In the genomic region with DNA sequence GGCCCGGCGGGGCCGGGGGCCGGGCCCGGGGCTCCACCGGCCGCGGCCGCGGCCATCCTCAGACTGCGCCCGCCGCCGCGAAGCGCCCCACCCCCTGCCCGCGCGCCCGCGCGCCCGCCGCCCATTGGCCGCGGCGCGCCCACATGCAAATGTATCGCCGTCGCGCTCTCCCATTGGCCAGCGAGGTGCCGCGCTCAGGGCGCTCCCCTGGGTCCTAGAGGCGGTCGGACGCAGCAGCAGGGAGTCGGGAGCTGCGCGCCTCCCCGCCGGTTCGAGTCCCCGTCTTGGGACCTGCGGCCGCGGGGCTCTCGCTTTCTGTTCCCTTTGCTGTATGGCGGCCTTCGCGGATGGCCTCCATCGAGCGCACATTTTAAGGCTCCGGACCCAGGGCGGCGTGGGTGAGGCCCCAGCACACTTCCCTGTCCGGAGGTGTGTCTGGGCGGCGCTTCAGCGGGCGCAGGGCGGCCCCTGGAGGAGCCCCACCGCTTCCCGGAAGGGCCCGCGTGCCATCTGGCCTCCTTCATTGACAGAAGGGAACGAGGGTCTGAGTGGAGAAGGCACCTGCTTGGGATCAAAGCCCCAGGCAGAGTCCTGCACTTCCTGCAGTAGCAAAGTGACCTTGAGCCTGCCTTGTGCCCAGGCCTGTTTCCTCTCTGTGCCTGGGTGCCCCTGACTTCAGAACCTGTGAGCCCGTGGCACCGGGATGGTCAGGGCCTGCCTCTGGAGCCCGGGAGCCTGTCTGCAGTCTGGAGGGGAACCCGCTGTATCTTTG, we compare ENCODE assay signal across 1 cellular context.
TF ChIP-seq lines count a peak whose summit lies in the region.

A gene with protein sequence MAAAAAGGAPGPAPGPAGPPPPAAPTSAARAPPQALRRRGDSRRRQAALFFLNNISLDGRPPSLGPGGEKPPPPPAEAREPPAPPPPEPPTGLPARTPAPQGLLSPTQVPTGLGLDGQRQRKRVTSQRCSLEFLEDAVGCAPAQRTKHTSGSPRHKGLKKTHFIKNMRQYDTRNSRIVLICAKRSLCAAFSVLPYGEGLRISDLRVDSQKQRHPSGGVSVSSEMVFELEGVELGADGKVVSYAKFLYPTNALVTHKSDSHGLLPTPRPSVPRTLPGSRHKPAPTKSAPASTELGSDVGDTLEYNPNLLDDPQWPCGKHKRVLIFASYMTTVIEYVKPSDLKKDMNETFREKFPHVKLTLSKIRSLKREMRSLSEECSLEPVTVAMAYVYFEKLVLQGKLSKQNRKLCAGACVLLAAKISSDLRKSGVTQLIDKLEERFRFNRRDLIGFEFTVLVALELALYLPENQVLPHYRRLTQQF (minus strand): TSS at position 65 of the 772 bp plus-strand sequence. CDS start 9 bp downstream, at position 56.

TF ChIP-seq in K562, 482 proteins besides CTCF, POLR2A, EP300 and RAD21 (continued from another document and continues in another):
- TF ChIP-seq, protein P1, sequence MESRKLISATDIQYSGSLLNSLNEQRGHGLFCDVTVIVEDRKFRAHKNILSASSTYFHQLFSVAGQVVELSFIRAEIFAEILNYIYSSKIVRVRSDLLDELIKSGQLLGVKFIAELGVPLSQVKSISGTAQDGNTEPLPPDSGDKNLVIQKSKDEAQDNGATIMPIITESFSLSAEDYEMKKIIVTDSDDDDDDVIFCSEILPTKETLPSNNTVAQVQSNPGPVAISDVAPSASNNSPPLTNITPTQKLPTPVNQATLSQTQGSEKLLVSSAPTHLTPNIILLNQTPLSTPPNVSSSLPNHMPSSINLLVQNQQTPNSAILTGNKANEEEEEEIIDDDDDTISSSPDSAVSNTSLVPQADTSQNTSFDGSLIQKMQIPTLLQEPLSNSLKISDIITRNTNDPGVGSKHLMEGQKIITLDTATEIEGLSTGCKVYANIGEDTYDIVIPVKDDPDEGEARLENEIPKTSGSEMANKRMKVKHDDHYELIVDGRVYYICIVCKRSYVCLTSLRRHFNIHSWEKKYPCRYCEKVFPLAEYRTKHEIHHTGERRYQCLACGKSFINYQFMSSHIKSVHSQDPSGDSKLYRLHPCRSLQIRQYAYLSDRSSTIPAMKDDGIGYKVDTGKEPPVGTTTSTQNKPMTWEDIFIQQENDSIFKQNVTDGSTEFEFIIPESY (CRISPR knock-in tag; IDR thresholded peaks at IDR 0.05), result no peak; the same call in 1 of the 2 replicates
- no peak for TF ChIP-seq ZNF707 (CRISPR knock-in tag; conservative IDR thresholded peaks at IDR 0.05)
- peak in 1 of 2 experiments; percentile 51; a peak in 1 of 4 replicates for TF ChIP-seq SRF (CRISPR knock-in tag; IDR thresholded peaks at IDR 0.05)
- TF ChIP-seq, protein P2, sequence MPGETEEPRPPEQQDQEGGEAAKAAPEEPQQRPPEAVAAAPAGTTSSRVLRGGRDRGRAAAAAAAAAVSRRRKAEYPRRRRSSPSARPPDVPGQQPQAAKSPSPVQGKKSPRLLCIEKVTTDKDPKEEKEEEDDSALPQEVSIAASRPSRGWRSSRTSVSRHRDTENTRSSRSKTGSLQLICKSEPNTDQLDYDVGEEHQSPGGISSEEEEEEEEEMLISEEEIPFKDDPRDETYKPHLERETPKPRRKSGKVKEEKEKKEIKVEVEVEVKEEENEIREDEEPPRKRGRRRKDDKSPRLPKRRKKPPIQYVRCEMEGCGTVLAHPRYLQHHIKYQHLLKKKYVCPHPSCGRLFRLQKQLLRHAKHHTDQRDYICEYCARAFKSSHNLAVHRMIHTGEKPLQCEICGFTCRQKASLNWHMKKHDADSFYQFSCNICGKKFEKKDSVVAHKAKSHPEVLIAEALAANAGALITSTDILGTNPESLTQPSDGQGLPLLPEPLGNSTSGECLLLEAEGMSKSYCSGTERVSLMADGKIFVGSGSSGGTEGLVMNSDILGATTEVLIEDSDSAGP (CRISPR knock-in tag; IDR thresholded peaks at IDR 0.05), result no peak
- TF ChIP-seq ZNF232 (CRISPR knock-in tag; IDR thresholded peaks at IDR 0.05), result no peak
- no peak for TF ChIP-seq MTA1 (IDR thresholded peaks at IDR 0.05; ENCODE audit: borderline replicate concordance)
- no peak for TF ChIP-seq MTA2 (IDR thresholded peaks at IDR 0.05; ENCODE audit: low read depth)
- TF ChIP-seq KLF13 (tag; IDR thresholded peaks at IDR 0.05; ENCODE audit: borderline replicate concordance, low read depth), result 0 out of 2 replicates have a peak, but pooled peaks have one; percentile 35
- peak; percentile 43; the same call in 1 of the 2 replicates for TF ChIP-seq EGR1 (conservative IDR thresholded peaks at IDR 0.05)
- no peak for TF ChIP-seq ZKSCAN3 (CRISPR knock-in tag; IDR thresholded peaks at IDR 0.05)
- TF ChIP-seq ZNF12 (CRISPR knock-in tag; IDR thresholded peaks at IDR 0.05), result no peak; the same call in 1 of the 2 replicates
- no peak for TF ChIP-seq POU5F1 (IDR thresholded peaks at IDR 0.05; ENCODE audit: borderline replicate concordance, low read depth, low read length, partially characterized antibody)
- TF ChIP-seq, protein P3, sequence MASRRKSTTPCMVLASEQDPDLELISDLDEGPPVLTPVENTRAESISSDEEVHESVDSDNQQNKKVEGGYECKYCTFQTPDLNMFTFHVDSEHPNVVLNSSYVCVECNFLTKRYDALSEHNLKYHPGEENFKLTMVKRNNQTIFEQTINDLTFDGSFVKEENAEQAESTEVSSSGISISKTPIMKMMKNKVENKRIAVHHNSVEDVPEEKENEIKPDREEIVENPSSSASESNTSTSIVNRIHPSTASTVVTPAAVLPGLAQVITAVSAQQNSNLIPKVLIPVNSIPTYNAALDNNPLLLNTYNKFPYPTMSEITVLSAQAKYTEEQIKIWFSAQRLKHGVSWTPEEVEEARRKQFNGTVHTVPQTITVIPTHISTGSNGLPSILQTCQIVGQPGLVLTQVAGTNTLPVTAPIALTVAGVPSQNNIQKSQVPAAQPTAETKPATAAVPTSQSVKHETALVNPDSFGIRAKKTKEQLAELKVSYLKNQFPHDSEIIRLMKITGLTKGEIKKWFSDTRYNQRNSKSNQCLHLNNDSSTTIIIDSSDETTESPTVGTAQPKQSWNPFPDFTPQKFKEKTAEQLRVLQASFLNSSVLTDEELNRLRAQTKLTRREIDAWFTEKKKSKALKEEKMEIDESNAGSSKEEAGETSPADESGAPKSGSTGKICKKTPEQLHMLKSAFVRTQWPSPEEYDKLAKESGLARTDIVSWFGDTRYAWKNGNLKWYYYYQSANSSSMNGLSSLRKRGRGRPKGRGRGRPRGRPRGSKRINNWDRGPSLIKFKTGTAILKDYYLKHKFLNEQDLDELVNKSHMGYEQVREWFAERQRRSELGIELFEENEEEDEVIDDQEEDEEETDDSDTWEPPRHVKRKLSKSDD (conservative IDR thresholded peaks at IDR 0.05; ENCODE audit: low read length), result 0 out of 2 replicates have a peak, but pooled peaks have one; percentile 3
- TF ChIP-seq PCBP2 (IDR thresholded peaks at IDR 0.05; ENCODE audit: low read depth, low read length, poor library complexity, severe bottlenecking), result no peak
- no peak for TF ChIP-seq ZNF3 (CRISPR knock-in tag; IDR thresholded peaks at IDR 0.05)
- TF ChIP-seq, protein P4, sequence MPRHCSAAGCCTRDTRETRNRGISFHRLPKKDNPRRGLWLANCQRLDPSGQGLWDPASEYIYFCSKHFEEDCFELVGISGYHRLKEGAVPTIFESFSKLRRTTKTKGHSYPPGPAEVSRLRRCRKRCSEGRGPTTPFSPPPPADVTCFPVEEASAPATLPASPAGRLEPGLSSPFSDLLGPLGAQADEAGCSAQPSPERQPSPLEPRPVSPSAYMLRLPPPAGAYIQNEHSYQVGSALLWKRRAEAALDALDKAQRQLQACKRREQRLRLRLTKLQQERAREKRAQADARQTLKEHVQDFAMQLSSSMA (CRISPR knock-in tag; IDR thresholded peaks at IDR 0.05), result no peak
- TF ChIP-seq ZBTB17 (CRISPR knock-in tag; IDR thresholded peaks at IDR 0.05), result peak; percentile 79; the same call in 1 of the 2 replicates
- TF ChIP-seq, protein P5, sequence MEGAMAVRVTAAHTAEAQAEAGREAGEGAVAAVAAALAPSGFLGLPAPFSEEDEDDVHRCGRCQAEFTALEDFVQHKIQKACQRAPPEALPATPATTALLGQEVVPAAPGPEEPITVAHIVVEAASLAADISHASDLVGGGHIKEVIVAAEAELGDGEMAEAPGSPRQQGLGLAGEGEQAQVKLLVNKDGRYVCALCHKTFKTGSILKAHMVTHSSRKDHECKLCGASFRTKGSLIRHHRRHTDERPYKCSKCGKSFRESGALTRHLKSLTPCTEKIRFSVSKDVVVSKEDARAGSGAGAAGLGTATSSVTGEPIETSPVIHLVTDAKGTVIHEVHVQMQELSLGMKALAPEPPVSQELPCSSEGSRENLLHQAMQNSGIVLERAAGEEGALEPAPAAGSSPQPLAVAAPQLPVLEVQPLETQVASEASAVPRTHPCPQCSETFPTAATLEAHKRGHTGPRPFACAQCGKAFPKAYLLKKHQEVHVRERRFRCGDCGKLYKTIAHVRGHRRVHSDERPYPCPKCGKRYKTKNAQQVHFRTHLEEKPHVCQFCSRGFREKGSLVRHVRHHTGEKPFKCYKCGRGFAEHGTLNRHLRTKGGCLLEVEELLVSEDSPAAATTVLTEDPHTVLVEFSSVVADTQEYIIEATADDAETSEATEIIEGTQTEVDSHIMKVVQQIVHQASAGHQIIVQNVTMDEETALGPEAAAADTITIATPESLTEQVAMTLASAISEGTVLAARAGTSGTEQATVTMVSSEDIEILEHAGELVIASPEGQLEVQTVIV (CRISPR knock-in tag; IDR thresholded peaks at IDR 0.05; ENCODE audit: borderline replicate concordance), result no peak
- TF ChIP-seq, protein P6, sequence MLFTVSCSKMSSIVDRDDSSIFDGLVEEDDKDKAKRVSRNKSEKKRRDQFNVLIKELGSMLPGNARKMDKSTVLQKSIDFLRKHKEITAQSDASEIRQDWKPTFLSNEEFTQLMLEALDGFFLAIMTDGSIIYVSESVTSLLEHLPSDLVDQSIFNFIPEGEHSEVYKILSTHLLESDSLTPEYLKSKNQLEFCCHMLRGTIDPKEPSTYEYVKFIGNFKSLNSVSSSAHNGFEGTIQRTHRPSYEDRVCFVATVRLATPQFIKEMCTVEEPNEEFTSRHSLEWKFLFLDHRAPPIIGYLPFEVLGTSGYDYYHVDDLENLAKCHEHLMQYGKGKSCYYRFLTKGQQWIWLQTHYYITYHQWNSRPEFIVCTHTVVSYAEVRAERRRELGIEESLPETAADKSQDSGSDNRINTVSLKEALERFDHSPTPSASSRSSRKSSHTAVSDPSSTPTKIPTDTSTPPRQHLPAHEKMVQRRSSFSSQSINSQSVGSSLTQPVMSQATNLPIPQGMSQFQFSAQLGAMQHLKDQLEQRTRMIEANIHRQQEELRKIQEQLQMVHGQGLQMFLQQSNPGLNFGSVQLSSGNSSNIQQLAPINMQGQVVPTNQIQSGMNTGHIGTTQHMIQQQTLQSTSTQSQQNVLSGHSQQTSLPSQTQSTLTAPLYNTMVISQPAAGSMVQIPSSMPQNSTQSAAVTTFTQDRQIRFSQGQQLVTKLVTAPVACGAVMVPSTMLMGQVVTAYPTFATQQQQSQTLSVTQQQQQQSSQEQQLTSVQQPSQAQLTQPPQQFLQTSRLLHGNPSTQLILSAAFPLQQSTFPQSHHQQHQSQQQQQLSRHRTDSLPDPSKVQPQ (CRISPR knock-in tag; IDR thresholded peaks at IDR 0.05; ENCODE audit: borderline replicate concordance), result no peak
- TF ChIP-seq, protein P7, sequence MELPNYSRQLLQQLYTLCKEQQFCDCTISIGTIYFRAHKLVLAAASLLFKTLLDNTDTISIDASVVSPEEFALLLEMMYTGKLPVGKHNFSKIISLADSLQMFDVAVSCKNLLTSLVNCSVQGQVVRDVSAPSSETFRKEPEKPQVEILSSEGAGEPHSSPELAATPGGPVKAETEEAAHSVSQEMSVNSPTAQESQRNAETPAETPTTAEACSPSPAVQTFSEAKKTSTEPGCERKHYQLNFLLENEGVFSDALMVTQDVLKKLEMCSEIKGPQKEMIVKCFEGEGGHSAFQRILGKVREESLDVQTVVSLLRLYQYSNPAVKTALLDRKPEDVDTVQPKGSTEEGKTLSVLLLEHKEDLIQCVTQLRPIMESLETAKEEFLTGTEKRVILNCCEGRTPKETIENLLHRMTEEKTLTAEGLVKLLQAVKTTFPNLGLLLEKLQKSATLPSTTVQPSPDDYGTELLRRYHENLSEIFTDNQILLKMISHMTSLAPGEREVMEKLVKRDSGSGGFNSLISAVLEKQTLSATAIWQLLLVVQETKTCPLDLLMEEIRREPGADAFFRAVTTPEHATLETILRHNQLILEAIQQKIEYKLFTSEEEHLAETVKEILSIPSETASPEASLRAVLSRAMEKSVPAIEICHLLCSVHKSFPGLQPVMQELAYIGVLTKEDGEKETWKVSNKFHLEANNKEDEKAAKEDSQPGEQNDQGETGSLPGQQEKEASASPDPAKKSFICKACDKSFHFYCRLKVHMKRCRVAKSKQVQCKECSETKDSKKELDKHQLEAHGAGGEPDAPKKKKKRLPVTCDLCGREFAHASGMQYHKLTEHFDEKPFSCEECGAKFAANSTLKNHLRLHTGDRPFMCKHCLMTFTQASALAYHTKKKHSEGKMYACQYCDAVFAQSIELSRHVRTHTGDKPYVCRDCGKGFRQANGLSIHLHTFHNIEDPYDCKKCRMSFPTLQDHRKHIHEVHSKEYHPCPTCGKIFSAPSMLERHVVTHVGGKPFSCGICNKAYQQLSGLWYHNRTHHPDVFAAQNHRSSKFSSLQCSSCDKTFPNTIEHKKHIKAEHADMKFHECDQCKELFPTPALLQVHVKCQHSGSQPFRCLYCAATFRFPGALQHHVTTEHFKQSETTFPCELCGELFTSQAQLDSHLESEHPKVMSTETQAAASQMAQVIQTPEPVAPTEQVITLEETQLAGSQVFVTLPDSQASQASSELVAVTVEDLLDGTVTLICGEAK (IDR thresholded peaks at IDR 0.05), result peak; percentile 73
- TF ChIP-seq, protein P7 (CRISPR knock-in tag; IDR thresholded peaks at IDR 0.05), result no peak
- TF ChIP-seq ZNF175 (CRISPR knock-in tag; IDR thresholded peaks at IDR 0.05; ENCODE audit: low read depth), result no peak
- no peak for TF ChIP-seq ZNF184 (CRISPR knock-in tag; IDR thresholded peaks at IDR 0.05)
- 0 out of 2 replicates have a peak, but pooled peaks have one; percentile 36 for TF ChIP-seq TRIM28 (IDR thresholded peaks at IDR 0.05)
- no peak for TF ChIP-seq GABPB2 (CRISPR knock-in tag; conservative IDR thresholded peaks at IDR 0.05)
- no peak for TF ChIP-seq FOXA3 (CRISPR knock-in tag; conservative IDR thresholded peaks at IDR 0.05 in 1 of 2, IDR thresholded peaks at IDR 0.05 in 1 of 2)
- no peak for TF ChIP-seq NR2F6 (CRISPR knock-in tag; IDR thresholded peaks at IDR 0.05)
